3 cellular contexts compared by ENCODE assay signal in genomic region chr19:35264281-35265125, GRCh38.
A peak's percentile ranks its signal among the peaks of the same experiment; 100 is the strongest.
TF ChIP-seq lines count a peak whose summit lies in the region.

No MANE protein-coding gene starts in this region.

TF ChIP-seq in A549, 52 proteins besides CTCF, POLR2A, EP300 and RAD21:
- peak; percentile 20 to 43; a peak in 2 of 5 replicates for TF ChIP-seq JUN (IDR thresholded peaks at IDR 0.05)
- TF ChIP-seq ZNF302 (CRISPR knock-in tag; IDR thresholded peaks at IDR 0.05): no peak
TF ChIP-seq in A549: peak in this region for 1.

TF ChIP-seq in GM12891, 5 proteins besides CTCF, POLR2A, EP300 and RAD21:
- no peak for TF ChIP-seq TAF1 (IDR thresholded peaks at IDR 0.05; ENCODE audit: low read depth, low read length)
- TF ChIP-seq PAX5 (IDR thresholded peaks at IDR 0.05; ENCODE audit: insufficient read depth, low read length, severe bottlenecking): no peak
- no peak for TF ChIP-seq SPI1 (IDR thresholded peaks at IDR 0.05; ENCODE audit: low read depth, low read length)
- no peak for TF ChIP-seq POU2F2 (IDR thresholded peaks at IDR 0.05; ENCODE audit: low read depth, low read length)
- TF ChIP-seq POLR2AphosphoS5 (IDR thresholded peaks at IDR 0.05; ENCODE audit: low read depth, low read length): no peak
TF ChIP-seq in GM12891: peak in this region for 0.

TF ChIP-seq in HepG2, 621 proteins besides CTCF, POLR2A, EP300 and RAD21:
- TF ChIP-seq ZNF674 (CRISPR knock-in tag; IDR thresholded peaks at IDR 0.05; ENCODE audit: low read depth) (no peak), ZNF740 (CRISPR knock-in tag; IDR thresholded peaks at IDR 0.05) (no peak), ZFP37 (CRISPR knock-in tag; IDR thresholded peaks at IDR 0.05; ENCODE audit: borderline replicate concordance) (no peak), HDAC6 (IDR thresholded peaks at IDR 0.05; ENCODE audit: low read depth, low read length) (no peak), ATM (IDR thresholded peaks at IDR 0.05; ENCODE audit: borderline replicate concordance) (no peak), RBFOX2 (IDR thresholded peaks at IDR 0.05; ENCODE audit: low read depth, low read length) (peak; percentile 50; the same call in 1 of the 2 replicates), KDM2A (CRISPR knock-in tag; IDR thresholded peaks at IDR 0.05; ENCODE audit: borderline replicate concordance, low read depth) (peak; percentile 25; the same call in 1 of the 2 replicates), ZNF781 (CRISPR knock-in tag; IDR thresholded peaks at IDR 0.05; ENCODE audit: borderline replicate concordance, not compliant biosample characterization) (peak; percentile 38), SMARCC2 (IDR thresholded peaks at IDR 0.05) (no peak), CHD4 (IDR thresholded peaks at IDR 0.05; ENCODE audit: borderline replicate concordance, low read length) (no peak), MAFF (IDR thresholded peaks at IDR 0.05; ENCODE audit: low read depth, low read length) (no peak), AKAP8 (CRISPR knock-in tag; IDR thresholded peaks at IDR 0.05) (peak; percentile 15; the same call in 1 of the 2 replicates), SSRP1 (CRISPR knock-in tag; IDR thresholded peaks at IDR 0.05) (0 out of 2 replicates have a peak, but pooled peaks have one; percentile 5), POLR2G (IDR thresholded peaks at IDR 0.05; ENCODE audit: low read depth, low read length) (peak; percentile 46), PAF1 (CRISPR knock-in tag; IDR thresholded peaks at IDR 0.05) (peak; percentile 60; the same call in 1 of the 2 replicates), NONO (IDR thresholded peaks at IDR 0.05) (no peak), NONO (CRISPR knock-in tag; conservative IDR thresholded peaks at IDR 0.05) (0 out of 2 replicates have a peak, but pooled peaks have one; percentile 1)
